ENCODE assay signal across 15 cellular contexts in the genomic region with DNA sequence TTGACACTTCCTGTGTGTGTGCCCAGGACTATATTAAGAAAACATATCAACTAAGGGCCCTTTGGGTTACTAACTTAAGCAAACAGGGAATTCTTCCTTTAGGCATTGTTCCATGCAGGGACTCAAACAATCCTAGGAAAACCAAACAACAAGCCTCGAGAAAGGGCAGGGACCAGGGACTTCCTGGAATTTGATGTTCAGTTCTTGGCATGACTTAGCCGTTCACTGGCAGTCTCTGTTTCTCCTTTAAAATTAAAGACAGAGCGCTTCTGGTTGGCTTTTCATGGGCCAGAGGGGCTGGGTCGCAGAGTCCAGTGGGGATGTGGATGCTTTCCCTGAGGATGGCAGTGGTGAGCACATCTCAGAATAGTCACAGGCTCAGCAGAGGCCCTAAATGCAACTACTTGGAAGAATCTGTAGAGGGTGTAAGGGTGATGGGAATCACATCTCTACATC. TPM values are rescaled to one million over a fixed set of nuclear protein-coding genes. Genes with fewer than 3 reads are reported as not detected.
A peak's percentile ranks its signal among the peaks of the same experiment; 100 is the strongest.
DNase-seq lines count a peak whose midpoint lies in the region; ATAC-seq, FAIRE-seq and TF ChIP-seq lines count a peak whose summit lies in the region.
"Had no signal": no experiment of that assay in that cellular context is flagged by ENCODE, and none has a peak within 500 bp of the region (broad histone marks: within the 10 kb centered on the region; RNA-seq: fewer than 3 reads in every experiment).

No MANE protein-coding gene starts in this region.

- peak; percentile 23; the same call in 1 of the 2 replicates for TF ChIP-seq CTCF in VCaP (conservative IDR thresholded peaks at IDR 0.05)
- no peak for TF ChIP-seq CTCF in pancreas (IDR thresholded peaks at IDR 0.05)

- whole genome bisulfite sequencing in GM23248 (ENCODE audit: low coverage in 1 of 2, low lambda C conversion rate in 2 of 2, missing lambda C conversion rate in 2 of 2), 2 experiments: 5 to 16% methylated on average over 4 of the region's 4 CpGs
- 68 to 77% methylated on average over 4 of the region's 4 CpGs for WGBS in pancreas, 2 donors

- no peak overlapping the region for H3K27ac ChIP-seq in GM23248
- no peak overlapping the region for H3K27ac ChIP-seq in VCaP
- no peak overlapping the region for H3K27ac ChIP-seq in pancreas

- no peaks in the 10 kb centered on the region for H3K79me2 ChIP-seq in GM23248 (ENCODE audit: insufficient read depth)

- H4K20me1 ChIP-seq in GM23248 (ENCODE audit: insufficient read depth): no peaks in the 10 kb centered on the region

- peak; percentile 48 for DNase-seq in ACHN
- peak; percentile 27 for DNase-seq in GM23248
- peak; percentile 62 for DNase-seq in glomerular endothelial cell (ENCODE audit: extremely low read depth, low read depth, low spot score)
- DNase-seq in ureter (ENCODE audit: low spot score): no peak
- no peak for DNase-seq in UCSD-AML1 (lab: John Stamatoyannopoulos, UW; ENCODE audit: unreplicated experiment)
- DNase-seq in NCI-H446 (lab: John Stamatoyannopoulos, UW): no peak
- no peak for DNase-seq in pancreas
- DNase-seq: activated CD4-positive, alpha-beta T cell treated with anti-CD3 and anti-CD28 coated beads for 36 hours; activated naive CD4-positive, alpha-beta T cell treated with Interleukin-2 at 50 U/mL for 16 hours; CD4-positive, alpha-beta T cell; hippocampal formation; naive B cell; NCI-H524; small intestine had no signal

- H3K9me3 ChIP-seq in GM23248 (ENCODE audit: low read depth) (no peaks in the 10 kb centered on the region), pancreas (no peaks in the 10 kb centered on the region)

- H3K4me3 ChIP-seq in GM23248 (no peak overlapping the region), pancreas (no peak overlapping the region)

- in situ Hi-C loops in ACHN (cut with HindIII; ENCODE audit: low pct_ligation_motif_present, low pct_unique_long_range_greater_than_20kb, low sequenced_read_pairs) (no loop called here), GM23248 (cut with MboI) (no loop called here)

- no peak overlapping the region for H3K9ac ChIP-seq in GM23248

- no peak overlapping the region for H3K4me2 ChIP-seq in GM23248 (ENCODE audit: unreplicated experiment)

- no peaks in the 10 kb centered on the region for H3K27me3 ChIP-seq in GM23248 (replicated peaks; ENCODE audit: insufficient read depth)
- no peaks in the 10 kb centered on the region for H3K27me3 ChIP-seq in pancreas

- H3K4me1 ChIP-seq in GM23248 (ENCODE audit: insufficient read depth) (no peaks in the 10 kb centered on the region), pancreas (no peaks in the 10 kb centered on the region)

- no peak for ATAC-seq in pancreas
- ATAC-seq: activated CD4-positive, alpha-beta T cell treated with anti-CD3 and anti-CD28 coated beads for 36 hours had no signal

- H3K9me2 ChIP-seq in GM23248 (ENCODE audit: insufficient read depth): no peaks in the 10 kb centered on the region

- H2AFZ ChIP-seq in GM23248: no peak overlapping the region

- intact Hi-C loops in pancreas (cut with DNase I): no loop called here

- H3K36me3 ChIP-seq in GM23248 (ENCODE audit: low read depth) (no peaks in the 10 kb centered on the region), pancreas (no peaks in the 10 kb centered on the region)

- no peaks in the 10 kb centered on the region for H3F3A ChIP-seq in GM23248 (ENCODE audit: insufficient read depth)

- FAIRE-seq in pancreas (lab: Jason Lieb, UNC): no peak
- FAIRE-seq: small intestine had no signal

RNA-seq across cellular contexts. Expression of gene RNFT2, which starts 35.2 kb away (rescaled TPM):
- total RNA-seq in GM23248 (2014; rRNA removed; shearing (Covaris generic)): 0.43 TPM in 1 of 2 replicates, not detected in the other
- polyA plus RNA-seq in GM23248 (2016; fragmentation: Nextera tagmentation; extraction: Ambion mirVana) (0.24 and 0.33 TPM in 2 replicates), pancreas (1 to 10 TPM; 1.6 to 2.6 TPM)
- total RNA-seq in glomerular endothelial cell (2.2 and 2.9 TPM in 2 replicates), ureter (7.2 TPM), pancreas (1 to 10 TPM in 4 of 6 donors, under 1 TPM in 2; 0.51 to 1.8 (median 1.2) TPM)

RNA-seq across cellular contexts. Expression of gene SPRING1, which starts 35.4 kb away (rescaled TPM):
- 20.0 and 21.4 TPM in 2 replicates for total RNA-seq in GM23248 (2014; rRNA removed; shearing (Covaris generic))
- polyA plus RNA-seq in GM23248 (2016; fragmentation: Nextera tagmentation; extraction: Ambion mirVana): 15.4 and 16.8 TPM in 2 replicates
- total RNA-seq in glomerular endothelial cell: 33.8 and 36.6 TPM in 2 replicates
- 22.6 TPM for total RNA-seq in ureter
- total RNA-seq in pancreas: 10 to 100 TPM in 4 of 6 donors, 1 to 10 TPM in 2; 7.9 to 21.9 (median 11.7) TPM
- 1 to 10 TPM; 7.5 to 8.4 TPM for polyA plus RNA-seq in pancreas

Comparison
In these comparisons a context has a peak if more than half of its experiments do, and no peak if none do; other contexts are left out.
1. DNase-seq: peak in ACHN (single experiment), GM23248 (single experiment) and glomerular endothelial cell (single experiment); none in ureter (single experiment), UCSD-AML1 (single experiment), NCI-H446 (0 of 2) and pancreas (0 of 6).